Comparison of ENCODE assay signal across 10 cellular contexts in genomic region chr7:157576415-157576814, GRCh38.
A peak's percentile ranks its signal among the peaks of the same experiment; 100 is the strongest.
DNase-seq lines count a peak whose midpoint lies in the region; ATAC-seq and TF ChIP-seq lines count a peak whose summit lies in the region.
"Had no signal": no experiment of that assay in that cellular context is flagged by ENCODE, and none has a peak within 500 bp of the region (broad histone marks: within the 10 kb centered on the region; RNA-seq: fewer than 3 reads in every experiment).

No MANE protein-coding gene starts in this region.

- intact Hi-C loops in CD14-positive monocyte (cut with micrococcal nuclease) = no loop called here

- DNase-seq in CD14-positive monocyte (ENCODE audit: low spot score) (no peak), NCI-H526 treated with DMSO at 0.1 percent for 48 hours (lab: John Stamatoyannopoulos, UW) (no peak), DMS153 (lab: John Stamatoyannopoulos, UW) (no peak), glutamatergic neuron (no peak)
- peak; percentile 67 for DNase-seq in activated CD4-positive, CD25-positive, alpha-beta regulatory T cell treated with anti-CD3 and anti-CD28 coated beads, Interleukin-2, amount 50 U/mL, for 72 hours
- DNase-seq in activated naive CD8-positive, alpha-beta T cell treated with anti-CD3 and anti-CD28 coated beads for 36 hours = peak; percentile 61
- DNase-seq in stimulated activated CD4-positive, alpha-beta T cell treated with anti-CD3 and anti-CD28 coated beads, Interleukin-15, amount 100 ng/mL, for 24 hours = peak; percentile 75
- DNase-seq: NCI-H226 had no signal

- ATAC-seq in GM19452 (IDR thresholded peaks at IDR 0.05; ENCODE audit: unreplicated experiment) = no peak

- TF ChIP-seq CTCF in CD14-positive monocyte (IDR thresholded peaks at IDR 0.05) (no peak), glutamatergic neuron (IDR thresholded peaks at IDR 0.05; ENCODE audit: partially characterized antibody, unreplicated experiment) (no peak)

- H3K4me1 Mint-ChIP-seq in CD14-positive monocyte = peaks cover 2% of the 10 kb centered on the region
- peaks cover 20% of the 10 kb centered on the region for H3K4me1 Mint-ChIP-seq in activated naive CD8-positive, alpha-beta T cell treated with anti-CD3 and anti-CD28 coated beads for 36 hours
- H3K4me1 Mint-ChIP-seq in glutamatergic neuron (ENCODE audit: low read depth, unreplicated experiment) = peaks cover 6% of the 10 kb centered on the region

- peak overlapping the region; percentile 17 to 60 for H3K4me3 Mint-ChIP-seq in CD14-positive monocyte
- H3K4me3 Mint-ChIP-seq in activated naive CD8-positive, alpha-beta T cell treated with anti-CD3 and anti-CD28 coated beads for 36 hours = peak overlapping the region; percentile 78
- no peak overlapping the region for H3K4me3 Mint-ChIP-seq in glutamatergic neuron (ENCODE audit: unreplicated experiment)

- H3K36me3 Mint-ChIP-seq in CD14-positive monocyte (no peaks in the 10 kb centered on the region), glutamatergic neuron (ENCODE audit: unreplicated experiment) (peaks cover 9% of the 10 kb centered on the region)
- no peaks in the 10 kb centered on the region for H3K36me3 Mint-ChIP-seq in activated naive CD8-positive, alpha-beta T cell treated with anti-CD3 and anti-CD28 coated beads for 36 hours

- H3K9me3 Mint-ChIP-seq in CD14-positive monocyte (peaks cover 0 to 8% (median 2%) of the 10 kb centered on the region in 7 donors), glutamatergic neuron (ENCODE audit: unreplicated experiment) (peaks cover 4% of the 10 kb centered on the region)
- H3K9me3 Mint-ChIP-seq in activated naive CD8-positive, alpha-beta T cell treated with anti-CD3 and anti-CD28 coated beads for 36 hours = no peaks in the 10 kb centered on the region

- H3K27ac Mint-ChIP-seq in CD14-positive monocyte (peak overlapping the region in 1 of 7 donors; percentile 21), glutamatergic neuron (ENCODE audit: unreplicated experiment) (no peak overlapping the region)
- peak overlapping the region; percentile 78 for H3K27ac Mint-ChIP-seq in activated naive CD8-positive, alpha-beta T cell treated with anti-CD3 and anti-CD28 coated beads for 36 hours
- H3K27ac Mint-ChIP-seq: progenitor cell of endocrine pancreas had no signal

- H3K27me3 Mint-ChIP-seq in CD14-positive monocyte (ENCODE audit: low read depth in 3 of 3) = peaks cover 18 to 28% (median 25%) of the 10 kb centered on the region in 3 donors
- no peaks in the 10 kb centered on the region for H3K27me3 Mint-ChIP-seq in activated naive CD8-positive, alpha-beta T cell treated with anti-CD3 and anti-CD28 coated beads for 36 hours
- H3K27me3 Mint-ChIP-seq in glutamatergic neuron (ENCODE audit: unreplicated experiment) = peaks cover 10% of the 10 kb centered on the region

Comparison
In these comparisons a context has a peak if more than half of its experiments do, and no peak if none do; other contexts are left out.
1. DNase-seq: peak in activated CD4-positive, CD25-positive, alpha-beta regulatory T cell treated with anti-CD3 and anti-CD28 coated beads, Interleukin-2, amount 50 U/mL, for 72 hours (single experiment), activated naive CD8-positive, alpha-beta T cell treated with anti-CD3 and anti-CD28 coated beads for 36 hours (single experiment) and stimulated activated CD4-positive, alpha-beta T cell treated with anti-CD3 and anti-CD28 coated beads, Interleukin-15, amount 100 ng/mL, for 24 hours (single experiment); none in CD14-positive monocyte (single experiment), NCI-H526 treated with DMSO at 0.1 percent for 48 hours (single experiment), DMS153 (single experiment) and glutamatergic neuron (single experiment).